Comparison of ENCODE assay signal across 11 cellular contexts in genomic region chr9:130073373-130073772, GRCh38. TPM values are rescaled to one million over a fixed set of nuclear protein-coding genes. Genes with fewer than 3 reads are reported as not detected.
A peak's percentile ranks its signal among the peaks of the same experiment; 100 is the strongest.
DNase-seq lines count a peak whose midpoint lies in the region; ATAC-seq and TF ChIP-seq lines count a peak whose summit lies in the region.
"Had no signal": no experiment of that assay in that cellular context is flagged by ENCODE, and none has a peak within 500 bp of the region (broad histone marks: within the 10 kb centered on the region; RNA-seq: fewer than 3 reads in every experiment).

No MANE protein-coding gene starts in this region.

- H3K4me3 ChIP-seq in epithelial cell of esophagus (ENCODE audit: low read length) (no peak overlapping the region), mesenchymal stem cell (ENCODE audit: insufficient read depth in 1 of 2, low read depth in 1 of 2, low read length in 2 of 2) (no peak overlapping the region)

- DNase-seq in HuH-7 (ENCODE audit: low spot score) (peak; percentile 54), epithelial cell of esophagus (ENCODE audit: low read depth) (peak; percentile 40), mesenchymal stem cell (peak; percentile 94), NCI-H82 (lab: John Stamatoyannopoulos, UW) (no peak)
- DNase-seq in effector CD8-positive, alpha-beta T cell (lab: John Stamatoyannopoulos, UW), result no peak
- DNase-seq: activated CD4-positive, alpha-beta memory T cell treated with anti-CD3 and anti-CD28 coated beads, Interleukin-2, amount 10 ng/mL, durations not matched to agents 7 days and 5 days; aorta had no signal

- no peak overlapping the region for H3K23ac ChIP-seq in mesenchymal stem cell (ENCODE audit: low read length in 2 of 2)

- no peak overlapping the region for H3K4me2 ChIP-seq in mesenchymal stem cell (ENCODE audit: low read length, poor library complexity, severe bottlenecking)

- H2BK15ac ChIP-seq in mesenchymal stem cell (ENCODE audit: low read depth, poor library complexity, severe bottlenecking), result no peak overlapping the region

- no peaks in the 10 kb centered on the region for H3K27me3 ChIP-seq in mesenchymal stem cell (ENCODE audit: control insufficient read depth in 1 of 2, insufficient read depth in 1 of 2, low read length in 2 of 2)

- H2AK5ac ChIP-seq in mesenchymal stem cell (ENCODE audit: low read length, severe bottlenecking), result no peak overlapping the region

- no peaks in the 10 kb centered on the region for H3K9me3 ChIP-seq in mesenchymal stem cell (ENCODE audit: control insufficient read depth, low read length)

- H3K14ac ChIP-seq in mesenchymal stem cell (ENCODE audit: low read length in 2 of 2), result no peak overlapping the region

- H2BK5ac ChIP-seq in mesenchymal stem cell (ENCODE audit: low read depth, low read length, poor library complexity, severe bottlenecking), result no peak overlapping the region

- peaks cover 24% of the 10 kb centered on the region for H3K79me1 ChIP-seq in mesenchymal stem cell (replicated peaks; ENCODE audit: low read length, poor library complexity, severe bottlenecking)

- H2AFZ ChIP-seq in mesenchymal stem cell (ENCODE audit: low read depth, low read length), result no peak overlapping the region

- peaks cover 15 to 25% of the 10 kb centered on the region in 2 experiments for H3K36me3 ChIP-seq in mesenchymal stem cell (ENCODE audit: control insufficient read depth in 1 of 2, insufficient read depth in 2 of 2, low read depth in 1 of 2, low read length in 2 of 2)

- no peak overlapping the region for H3K4ac ChIP-seq in mesenchymal stem cell (ENCODE audit: low read depth in 1 of 2, low read length in 2 of 2)

- no peak overlapping the region for H2BK120ac ChIP-seq in mesenchymal stem cell (ENCODE audit: low read depth, low read length)

- H4K8ac ChIP-seq in mesenchymal stem cell (ENCODE audit: low read length), result no peak overlapping the region

- WGBS in mesenchymal stem cell, result 8% methylated on average over 2 of the region's 2 CpGs

- H2BK12ac ChIP-seq in mesenchymal stem cell (ENCODE audit: low read length in 2 of 2), result no peak overlapping the region

- TF ChIP-seq CTCF in 22Rv1 (IDR thresholded peaks at IDR 0.05) (no peak), epithelial cell of esophagus (IDR thresholded peaks at IDR 0.05; ENCODE audit: insufficient read depth, low read depth, low read length, missing control alignments) (no peak)

- no peak overlapping the region for H4K91ac ChIP-seq in mesenchymal stem cell (ENCODE audit: low read length)

- no peak overlapping the region for H3K9ac ChIP-seq in mesenchymal stem cell (ENCODE audit: low read length)

- H3K18ac ChIP-seq in mesenchymal stem cell (ENCODE audit: low read depth in 1 of 2, low read length in 2 of 2), result no peak overlapping the region

- peaks cover 7% of the 10 kb centered on the region for H3K4me1 ChIP-seq in mesenchymal stem cell (ENCODE audit: control insufficient read depth, insufficient read depth, low read depth, low read length)

- ATAC-seq in GM21529 (IDR thresholded peaks at IDR 0.05; ENCODE audit: unreplicated experiment) (no peak), GM18517 (IDR thresholded peaks at IDR 0.05; ENCODE audit: unreplicated experiment) (no peak)
- ATAC-seq: SK-N-SH treated with all-trans-retinoic acid at 6 μM for 48 hours had no signal

- peak overlapping the region; percentile 3; the same call in 1 of the 2 replicates for H3K27ac ChIP-seq in 22Rv1
- peak overlapping the region; percentile 44 for H3K27ac ChIP-seq in mesenchymal stem cell (ENCODE audit: low read length, poor library complexity, severe bottlenecking)

RNA-seq across cellular contexts. Expression of gene GPR107, which starts 19.7 kb away (rescaled TPM):
- 42.9 TPM for polyA plus RNA-seq in mesenchymal stem cell (2013, experiment 1 of 2)
- polyA plus RNA-seq in mesenchymal stem cell (2013, experiment 2 of 2), result 42.6 TPM

RNA-seq across cellular contexts. Expression of gene FNBP1, which starts 30.4 kb away (rescaled TPM):
- 47.4 TPM for polyA plus RNA-seq in mesenchymal stem cell (2013, experiment 1 of 2)
- polyA plus RNA-seq in mesenchymal stem cell (2013, experiment 2 of 2), result 45.8 TPM

Comparison
In these comparisons a context has a peak if more than half of its experiments do, and no peak if none do; other contexts are left out.
1. DNase-seq: peak in HuH-7 (single experiment), epithelial cell of esophagus (single experiment) and mesenchymal stem cell (single experiment); none in effector CD8-positive, alpha-beta T cell (single experiment) and NCI-H82 (single experiment).